Comparison of ENCODE assay signal across 10 cellular contexts in genomic region chr10:5297466-5297865, GRCh38.
DNase-seq lines count a peak whose midpoint lies in the region; ATAC-seq and TF ChIP-seq lines count a peak whose summit lies in the region.
"Had no signal": no experiment of that assay in that cellular context is flagged by ENCODE, and none has a peak within 500 bp of the region (broad histone marks: within the 10 kb centered on the region; RNA-seq: fewer than 3 reads in every experiment).

No MANE protein-coding gene starts in this region.

- intact Hi-C loops in Calu3 (cut with micrococcal nuclease; ENCODE audit: unreplicated experiment) = no loop called here

- CTCF ChIA-PET in activated CD8-positive, alpha-beta T cell treated with anti-CD3 and anti-CD28 coated beads, Interleukin-2, amount 10 ng/mL, durations not matched to agents 7 days and 5 days (lab: Charles Lee) = interaction anchor here (1.3 to 1.6 kb wide), 2 partner anchors 12 to 20 kb away, joined by 5 read pairs; no protein-coding TSS in a partner anchor
- CTCF ChIA-PET in Calu3 (lab: Charles Lee) = no interaction called here

- ATAC-seq in activated CD8-positive, alpha-beta T cell treated with anti-CD3 and anti-CD28 coated beads, Interleukin-2, amount 10 ng/mL, durations not matched to agents 7 days and 5 days = peak; percentile 58
- peak; percentile 21 for ATAC-seq in stimulated activated naive CD8-positive, alpha-beta T cell treated with anti-CD3 and anti-CD28 coated beads, Interleukin-15, Interleukin-2, amounts not matched to agents 100 U/mL and 50 U/mL, for 24 hours

- H3K4me3 Mint-ChIP-seq in activated CD8-positive, alpha-beta T cell treated with anti-CD3 and anti-CD28 coated beads, Interleukin-2, amount 10 ng/mL, durations not matched to agents 7 days and 5 days = peak overlapping the region; percentile 48
- no peak overlapping the region for H3K4me3 Mint-ChIP-seq in Calu3 (ENCODE audit: low read depth, unreplicated experiment)
- H3K4me3 Mint-ChIP-seq: type B pancreatic cell had no signal

- peaks cover 68% of the 10 kb centered on the region for H3K4me1 Mint-ChIP-seq in activated CD8-positive, alpha-beta T cell treated with anti-CD3 and anti-CD28 coated beads, Interleukin-2, amount 10 ng/mL, durations not matched to agents 7 days and 5 days (ENCODE audit: low read depth)
- peaks cover 19% of the 10 kb centered on the region for H3K4me1 Mint-ChIP-seq in Calu3 (ENCODE audit: low read depth, unreplicated experiment)

- H3K4me3 ChIP-seq in fibroblast of the aortic adventitia (ENCODE audit: low read depth, low read length) = no peak overlapping the region

- no peak for TF ChIP-seq CTCF in fibroblast of the aortic adventitia (IDR thresholded peaks at IDR 0.05; ENCODE audit: insufficient read depth, low read length)
- TF ChIP-seq CTCF in Calu3 (IDR thresholded peaks at IDR 0.05; ENCODE audit: unreplicated experiment) = no peak

- POLR2A ChIA-PET in activated CD8-positive, alpha-beta T cell treated with anti-CD3 and anti-CD28 coated beads, Interleukin-2, amount 10 ng/mL, durations not matched to agents 7 days and 5 days (lab: Charles Lee) = interaction anchor here (1.0 kb wide), 1 partner anchor 10 kb away, joined by 3 read pairs; no protein-coding TSS in a partner anchor

- peak overlapping the region; percentile 99 for H3K27ac Mint-ChIP-seq in activated CD8-positive, alpha-beta T cell treated with anti-CD3 and anti-CD28 coated beads, Interleukin-2, amount 10 ng/mL, durations not matched to agents 7 days and 5 days
- H3K27ac Mint-ChIP-seq in Calu3 (ENCODE audit: unreplicated experiment) = no peak overlapping the region
- H3K27ac Mint-ChIP-seq: type B pancreatic cell had no signal

- no peaks in the 10 kb centered on the region for H3K9me3 Mint-ChIP-seq in activated CD8-positive, alpha-beta T cell treated with anti-CD3 and anti-CD28 coated beads, Interleukin-2, amount 10 ng/mL, durations not matched to agents 7 days and 5 days (ENCODE audit: insufficient read depth)
- peaks cover 2% of the 10 kb centered on the region for H3K9me3 Mint-ChIP-seq in Calu3 (ENCODE audit: low read depth, unreplicated experiment)

- peak; percentile 48 for DNase-seq in activated CD4-positive, alpha-beta T cell treated with anti-CD3 and anti-CD28 coated beads for 48 hours
- DNase-seq in activated CD4-positive, alpha-beta T cell treated with anti-CD3 and anti-CD28 coated beads, Interleukin-2, amount 50 U/mL, for 1 hour = no peak
- peak; percentile 72 for DNase-seq in activated CD8-positive, alpha-beta T cell treated with anti-CD3 and anti-CD28 coated beads, Interleukin-2, amount 10 ng/mL, durations not matched to agents 7 days and 5 days
- DNase-seq in fibroblast of the aortic adventitia (ENCODE audit: low read depth) = peak; percentile 72
- no peak for DNase-seq in stimulated activated naive CD8-positive, alpha-beta T cell treated with anti-CD3 and anti-CD28 coated beads, Interleukin-15, Interleukin-2, amounts not matched to agents 100 U/mL and 50 U/mL, for 24 hours
- DNase-seq in middle frontal gyrus (ENCODE audit: extremely low spot score, low spot score) = no peak
- DNase-seq in Calu3 = no peak
- no peak for DNase-seq in HPDE6-E6E7 (ENCODE audit: extremely low spot score)
- DNase-seq: IMR-90 had no signal

- H3K27me3 Mint-ChIP-seq in activated CD8-positive, alpha-beta T cell treated with anti-CD3 and anti-CD28 coated beads, Interleukin-2, amount 10 ng/mL, durations not matched to agents 7 days and 5 days (ENCODE audit: low read depth) = no peaks in the 10 kb centered on the region
- H3K27me3 Mint-ChIP-seq in Calu3 (ENCODE audit: unreplicated experiment) = no peaks in the 10 kb centered on the region

- BruUV-seq in Calu3 (replicated peaks; lab: Mats Ljungman, UMichigan) = no TSS peak

- peaks cover 75% of the 10 kb centered on the region for H3K36me3 Mint-ChIP-seq in activated CD8-positive, alpha-beta T cell treated with anti-CD3 and anti-CD28 coated beads, Interleukin-2, amount 10 ng/mL, durations not matched to agents 7 days and 5 days (ENCODE audit: low read depth)
- peaks cover 13% of the 10 kb centered on the region for H3K36me3 Mint-ChIP-seq in Calu3 (ENCODE audit: insufficient read depth, unreplicated experiment)
- H3K36me3 Mint-ChIP-seq: type B pancreatic cell had no signal

Comparison
In these comparisons a context has a peak if more than half of its experiments do, and no peak if none do; other contexts are left out.
1. DNase-seq: peak in activated CD4-positive, alpha-beta T cell treated with anti-CD3 and anti-CD28 coated beads for 48 hours (single experiment), activated CD8-positive, alpha-beta T cell treated with anti-CD3 and anti-CD28 coated beads, Interleukin-2, amount 10 ng/mL, durations not matched to agents 7 days and 5 days (single experiment) and fibroblast of the aortic adventitia (single experiment); none in activated CD4-positive, alpha-beta T cell treated with anti-CD3 and anti-CD28 coated beads, Interleukin-2, amount 50 U/mL, for 1 hour (single experiment), stimulated activated naive CD8-positive, alpha-beta T cell treated with anti-CD3 and anti-CD28 coated beads, Interleukin-15, Interleukin-2, amounts not matched to agents 100 U/mL and 50 U/mL, for 24 hours (single experiment), middle frontal gyrus (single experiment), Calu3 (single experiment) and HPDE6-E6E7 (single experiment).